8 cellular contexts compared by ENCODE assay signal in the genomic region with DNA sequence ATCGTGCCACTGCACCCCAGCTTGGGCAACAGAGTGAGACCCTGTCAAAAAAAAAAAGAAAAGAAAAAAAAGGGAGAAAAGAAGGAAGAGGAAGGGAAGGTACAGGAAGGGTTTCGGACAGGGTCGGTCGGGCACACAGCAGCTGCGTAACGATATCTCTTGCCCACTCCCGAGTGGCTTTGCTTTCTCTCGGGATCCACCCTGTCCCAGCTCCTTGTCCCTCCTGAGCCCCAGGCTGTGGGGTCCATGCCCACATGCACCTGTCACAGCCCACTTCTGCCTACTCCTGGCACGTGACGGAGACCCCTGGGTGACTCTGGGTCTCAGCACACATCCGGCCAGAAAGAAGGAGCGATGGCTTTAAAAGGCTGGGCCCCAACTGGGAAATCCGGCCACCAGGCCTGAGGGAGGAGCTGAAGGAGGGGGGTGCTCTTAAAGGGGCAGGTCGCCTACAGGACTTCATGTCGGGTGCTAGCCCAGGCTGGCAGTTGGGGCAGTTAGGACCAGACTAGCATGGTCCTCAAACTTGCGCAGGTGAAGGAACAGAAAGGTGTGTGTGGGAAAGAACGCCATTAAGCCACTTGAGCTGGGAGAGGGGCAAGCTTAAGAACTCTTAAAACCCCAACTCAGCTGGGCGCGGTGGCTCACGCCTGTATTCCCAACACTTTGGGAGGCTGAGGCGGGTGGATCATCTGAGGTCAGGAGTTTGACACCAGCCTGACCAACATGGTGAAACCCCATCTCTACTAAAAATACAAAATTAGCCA. TPM values are rescaled to one million over a fixed set of nuclear protein-coding genes. Genes with fewer than 3 reads are reported as not detected.
A peak's percentile ranks its signal among the peaks of the same experiment; 100 is the strongest.
DNase-seq lines count a peak whose midpoint lies in the region; ATAC-seq and TF ChIP-seq lines count a peak whose summit lies in the region.

A gene with protein sequence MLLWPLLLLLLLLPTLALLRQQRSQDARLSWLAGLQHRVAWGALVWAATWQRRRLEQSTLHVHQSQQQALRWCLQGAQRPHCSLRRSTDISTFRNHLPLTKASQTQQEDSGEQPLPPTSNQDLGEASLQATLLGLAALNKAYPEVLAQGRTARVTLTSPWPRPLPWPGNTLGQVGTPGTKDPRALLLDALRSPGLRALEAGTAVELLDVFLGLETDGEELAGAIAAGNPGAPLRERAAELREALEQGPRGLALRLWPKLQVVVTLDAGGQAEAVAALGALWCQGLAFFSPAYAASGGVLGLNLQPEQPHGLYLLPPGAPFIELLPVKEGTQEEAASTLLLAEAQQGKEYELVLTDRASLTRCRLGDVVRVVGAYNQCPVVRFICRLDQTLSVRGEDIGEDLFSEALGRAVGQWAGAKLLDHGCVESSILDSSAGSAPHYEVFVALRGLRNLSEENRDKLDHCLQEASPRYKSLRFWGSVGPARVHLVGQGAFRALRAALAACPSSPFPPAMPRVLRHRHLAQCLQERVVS (minus strand): TSS at position 362 of the 767 bp plus-strand sequence. CDS start 913 bp downstream, outside the sequence.

- CTCF ChIA-PET in A673 (lab: Charles Lee), result interaction anchor here (0.6 kb wide), 1 partner anchor 15 kb away, joined by 3 read pairs; no protein-coding TSS in a partner anchor

- DNase-seq in A673 (ENCODE audit: low spot score), result peak; percentile 64
- DNase-seq in NCI-H524 (lab: John Stamatoyannopoulos, UW), result peak; percentile 79 to 86
- peak; percentile 72 to 75 for DNase-seq in activated CD4-positive, alpha-beta T cell treated with anti-CD3 and anti-CD28 coated beads for 4 hours
- DNase-seq in coronary artery (ENCODE audit: low spot score), result peak; percentile 85
- DNase-seq in left lung, result peak; percentile 89 to 90
- peak; percentile 69 for DNase-seq in stimulated activated CD4-positive, alpha-beta T cell treated with anti-CD3 and anti-CD28 coated beads, Interleukin-2, amount 100 ng/mL, for 4 hours (ENCODE audit: low read depth)

- H3K4me3 ChIP-seq in A673 (ENCODE audit: low read depth, low read length, poor library complexity, severe bottlenecking) (peak within 1 kb of the TSS; percentile 53), coronary artery (peak within 1 kb of the TSS; percentile 75), left lung (peak within 1 kb of the TSS; percentile 54 to 60)

- TF ChIP-seq CTCF in A673 (conservative IDR thresholded peaks at IDR 0.05; ENCODE audit: low read depth, low read length) (no peak), coronary artery (IDR thresholded peaks at IDR 0.05) (no peak), left lung (IDR thresholded peaks at IDR 0.05) (no peak)

- H3K27me3 ChIP-seq in A673 (replicated peaks; ENCODE audit: insufficient read depth, low read depth, low read length, poor library complexity), result no peaks in the 10 kb centered on the region
- no peaks in the 10 kb centered on the region for H3K27me3 ChIP-seq in left lung

- peak; percentile 88 for ATAC-seq in GM18868 (IDR thresholded peaks at IDR 0.05; ENCODE audit: unreplicated experiment)
- ATAC-seq in HG03139 (IDR thresholded peaks at IDR 0.05; ENCODE audit: unreplicated experiment), result peak; percentile 58
- ATAC-seq in left lung, result peak; percentile 97

- no peaks in the 10 kb centered on the region for H3K4me1 ChIP-seq in A673 (ENCODE audit: insufficient read depth, low read length, poor library complexity, severe bottlenecking)
- peaks cover 9 to 34% of the 10 kb centered on the region in 2 donors for H3K4me1 ChIP-seq in left lung

- POLR2A ChIA-PET in A673 (lab: Charles Lee; ENCODE audit: low non-redundant PET), result no interaction called here

- BruUV-seq in A673 (replicated peaks; lab: Mats Ljungman, UMichigan), result no TSS peak

- H3K27ac ChIP-seq in A673 (ENCODE audit: low read depth, low read length, poor library complexity, severe bottlenecking) (peak within 1 kb of the TSS; percentile 54), coronary artery (peak within 1 kb of the TSS; percentile 34 to 87), left lung (peak within 1 kb of the TSS; percentile 56 to 83)

- H3K36me3 ChIP-seq in A673 (ENCODE audit: insufficient read depth, low read length, poor library complexity, severe bottlenecking) (no peaks in the 10 kb centered on the region), left lung (peaks cover 0 to 7% of the 10 kb centered on the region in 2 donors)

- H3K9me3 ChIP-seq in A673 (ENCODE audit: low read depth, low read length, poor library complexity, severe bottlenecking) (no peaks in the 10 kb centered on the region), left lung (no peaks in the 10 kb centered on the region)

- intact Hi-C loops in A673 (cut with micrococcal nuclease; ENCODE audit: unreplicated experiment), result no loop called here
- intact Hi-C loops in left lung (cut with DNase I), result no loop called here

RNA-seq across cellular contexts. Expression of the gene that starts here (rescaled TPM):
- total RNA-seq in A673 (2021) (3.7 and 3.9 TPM in 2 replicates), left lung (10 to 100 TPM; 22.5 to 25.8 TPM)

Comparison
In these comparisons a context has a peak if more than half of its experiments do, and no peak if none do; other contexts are left out.
1. Peak in every context shown above with its lines: DNase-seq, ATAC-seq, H3K4me3 ChIP-seq and H3K27ac ChIP-seq.